7 cellular contexts compared by ENCODE assay signal in the genomic region with DNA sequence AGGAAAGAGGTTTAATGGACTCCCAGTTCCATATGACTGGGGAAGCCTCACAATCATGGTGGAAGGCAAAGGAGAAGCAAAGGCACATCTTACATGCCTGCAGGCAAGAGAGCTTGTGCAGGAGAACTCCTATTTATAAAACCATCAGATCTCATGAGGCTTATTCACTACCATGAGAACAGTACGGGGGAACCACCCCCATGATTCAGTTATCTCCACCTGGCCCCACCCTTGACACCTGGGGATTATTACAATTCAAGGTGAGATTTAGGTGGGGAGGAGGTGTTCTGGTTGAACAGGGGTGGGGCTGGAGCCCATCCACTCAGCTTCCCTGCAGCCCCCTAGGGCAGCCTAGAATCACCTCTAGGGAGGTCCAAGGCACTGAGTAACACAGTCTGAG.
DNase-seq lines count a peak whose midpoint lies in the region; ATAC-seq, FAIRE-seq and TF ChIP-seq lines count a peak whose summit lies in the region.
"Not testable (repeated sequence)": the region's sequence is repeated elsewhere in the genome, so short reads cannot be mapped to it uniquely, and the experiment has no call there.

No MANE protein-coding gene starts in this region.

- not testable (repeated sequence) for H3K27me3 ChIP-seq in K562 (ENCODE audit: control insufficient read depth in 2 of 2, insufficient read depth in 2 of 2, low read length in 2 of 2); bronchial epithelial cell (ENCODE audit: control insufficient read depth, insufficient read depth, low read length); foreskin keratinocyte

- not testable (repeated sequence) for H3K79me2 ChIP-seq in K562 (ENCODE audit: control insufficient read depth, insufficient read depth, low read length)

- H3K27ac Mint-ChIP-seq in CD14-positive monocyte, result peak overlapping the region; percentile 18 to 85 (median 75)

- peaks cover 37% of the 10 kb centered on the region for H3K4me1 Mint-ChIP-seq in CD14-positive monocyte

- TF ChIP-seq EP300 in K562 (IDR thresholded peaks at IDR 0.05; ENCODE audit: low read length), result not testable (repeated sequence)

- ATAC-seq in K562, result not testable (repeated sequence)
- ATAC-seq in esophagus mucosa (peak; percentile 80), foreskin keratinocyte (peak; percentile 72), left colon (peak; percentile 15)

- H3K27ac ChIP-seq in K562 (ENCODE audit: extremely low read depth, low read depth, low read length), result not testable (repeated sequence)
- H3K27ac ChIP-seq in foreskin keratinocyte, result peak overlapping the region; percentile 43

- peaks cover 0 to 11% (median 0%) of the 10 kb centered on the region in 3 donors for H3K27me3 Mint-ChIP-seq in CD14-positive monocyte (ENCODE audit: low read depth in 3 of 3)

- H3K9me3 ChIP-seq in K562 (replicated peaks; ENCODE audit: control insufficient read depth, insufficient read depth, low read depth, low read length), result not testable (repeated sequence)

- TF ChIP-seq RAD21 in K562 (CRISPR knock-in tag; conservative IDR thresholded peaks at IDR 0.05 in 1 of 2, IDR thresholded peaks at IDR 0.05 in 1 of 2), result not testable (repeated sequence)

- H3K4me1 ChIP-seq in K562 (replicated peaks in 1 of 2; ENCODE audit: control insufficient read depth in 2 of 2, insufficient read depth in 2 of 2, low read length in 2 of 2), result peaks cover 0 to 12% of the 10 kb centered on the region in 2 experiments; a peak in 4 of 5 replicates
- not testable (repeated sequence) for H3K4me1 ChIP-seq in foreskin keratinocyte

- intact Hi-C loops in CD14-positive monocyte (cut with micrococcal nuclease); K562 (cut with micrococcal nuclease); left colon (cut with DNase I, micrococcal nuclease): not testable (repeated sequence)

- H4K20me1 ChIP-seq in K562 (replicated peaks; ENCODE audit: control insufficient read depth, insufficient read depth, low read length), result not testable (repeated sequence)

- 38% methylated on average over 1 of the region's 1 CpG for WGBS in K562 (ENCODE audit: insufficient coverage, low coverage, missing lambda C conversion rate)

- not testable (repeated sequence) for H3K4me2 ChIP-seq in K562 (ENCODE audit: insufficient read depth, low read length)

- H3K9ac ChIP-seq in K562 (ENCODE audit: insufficient read depth in 1 of 2, low read depth in 2 of 2, low read length in 2 of 2), result not testable (repeated sequence)

- H3K4me3 Mint-ChIP-seq in CD14-positive monocyte, result not testable (repeated sequence)

- not testable (repeated sequence) for TF ChIP-seq POLR2A in K562 (conservative IDR thresholded peaks at IDR 0.05)

- not testable (repeated sequence) for TF ChIP-seq CTCF in CD14-positive monocyte (IDR thresholded peaks at IDR 0.05); K562 (IDR thresholded peaks at IDR 0.05 in 2 of 3, conservative IDR thresholded peaks at IDR 0.05 in 1 of 3; ENCODE audit: insufficient read depth in 2 of 3, low read depth in 1 of 3, low read length in 3 of 3); bronchial epithelial cell (IDR thresholded peaks at IDR 0.05; ENCODE audit: insufficient read depth, low read length, severe bottlenecking); epithelial cell of esophagus (IDR thresholded peaks at IDR 0.05; ENCODE audit: insufficient read depth, low read depth, low read length, missing control alignments); foreskin keratinocyte (conservative IDR thresholded peaks at IDR 0.05)

- H3K4me3 ChIP-seq in K562; bronchial epithelial cell (ENCODE audit: low read depth, low read length); epithelial cell of esophagus (ENCODE audit: low read length): not testable (repeated sequence)

- not testable (repeated sequence) for H3K36me3 ChIP-seq in K562 (ENCODE audit: control insufficient read depth, insufficient read depth, low read length); bronchial epithelial cell (ENCODE audit: control insufficient read depth, insufficient read depth, low read length)

- H3K9me1 ChIP-seq in K562 (ENCODE audit: control insufficient read depth, insufficient read depth, low read length), result not testable (repeated sequence)

- H3K36me3 Mint-ChIP-seq in CD14-positive monocyte, result not testable (repeated sequence)

- BruUV-seq in K562 (replicated peaks; lab: Mats Ljungman, UMichigan), result not testable (repeated sequence)

- in situ Hi-C loops in K562 (cut with MboI), result loop anchor here (5.0 kb wide), 1 partner anchor 137 kb away; no protein-coding TSS in a partner anchor

- POLR2A ChIA-PET in K562 (lab: Yijun Ruan, JAX), result interaction anchor here (0.7 kb wide), 1 partner anchor 146 kb away, joined by 3 read pairs; no protein-coding TSS in a partner anchor

- not testable (repeated sequence) for H2AFZ ChIP-seq in K562 (ENCODE audit: low read depth, low read length)

- CTCF ChIA-PET in K562 (lab: Yijun Ruan, JAX; ENCODE audit: low intra/inter-chr PET ratio), result not testable (repeated sequence)

- DNase-seq in CD14-positive monocyte (ENCODE audit: low spot score); K562 (ENCODE audit: extremely low read depth in 1 of 4, low spot score in 3 of 4); left colon: not testable (repeated sequence)
- DNase-seq in bronchial epithelial cell (ENCODE audit: low read depth) (peak; percentile 30), epithelial cell of esophagus (ENCODE audit: low read depth) (peak; percentile 60), foreskin keratinocyte (peak; percentile 15 to 62)

- not testable (repeated sequence) for FAIRE-seq in K562 (lab: Jason Lieb, UNC); bronchial epithelial cell (lab: Jason Lieb, UNC)

- H3K9me3 Mint-ChIP-seq in CD14-positive monocyte, result not testable (repeated sequence)

TF ChIP-seq in K562, 482 proteins besides CTCF, POLR2A, EP300 and RAD21:
- 0 out of 2 replicates have a peak, but pooled peaks have one; percentile 37 for TF ChIP-seq ZNF431 (CRISPR knock-in tag; IDR thresholded peaks at IDR 0.05)
TF ChIP-seq in K562: peak in this region for 1; not testable (repeated sequence) for 481.
